2 cellular contexts compared by ENCODE assay signal in genomic region chr22:19143212-19143611, GRCh38.
TF ChIP-seq lines count a peak whose summit lies in the region.

No MANE protein-coding gene starts in this region.

TF ChIP-seq in SK-N-SH, 30 proteins besides CTCF, POLR2A, EP300 and RAD21 (continued from another document):
- TF ChIP-seq JUND (IDR thresholded peaks at IDR 0.05): no peak
- TF ChIP-seq TCF12 (IDR thresholded peaks at IDR 0.05): no peak
- TF ChIP-seq FOXJ3 (CRISPR knock-in tag; IDR thresholded peaks at IDR 0.05): no peak
- TF ChIP-seq, protein P1, sequence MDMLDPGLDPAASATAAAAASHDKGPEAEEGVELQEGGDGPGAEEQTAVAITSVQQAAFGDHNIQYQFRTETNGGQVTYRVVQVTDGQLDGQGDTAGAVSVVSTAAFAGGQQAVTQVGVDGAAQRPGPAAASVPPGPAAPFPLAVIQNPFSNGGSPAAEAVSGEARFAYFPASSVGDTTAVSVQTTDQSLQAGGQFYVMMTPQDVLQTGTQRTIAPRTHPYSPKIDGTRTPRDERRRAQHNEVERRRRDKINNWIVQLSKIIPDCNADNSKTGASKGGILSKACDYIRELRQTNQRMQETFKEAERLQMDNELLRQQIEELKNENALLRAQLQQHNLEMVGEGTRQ (IDR thresholded peaks at IDR 0.05; ENCODE audit: borderline replicate concordance, low read depth, low read length): no peak
- TF ChIP-seq CHD2 (IDR thresholded peaks at IDR 0.05; ENCODE audit: low read length, partially characterized antibody): no peak

TF ChIP-seq in SK-N-SH treated with all-trans-retinoic acid at 6 μM for 48 hours, 23 proteins besides CTCF, POLR2A, EP300 and RAD21 (continued from another document):
- TF ChIP-seq CREB5 (CRISPR knock-in tag; IDR thresholded peaks at IDR 0.05; ENCODE audit: low read depth) (no peak), ZFP30 (CRISPR knock-in tag; IDR thresholded peaks at IDR 0.05) (no peak), SNAI2 (CRISPR knock-in tag; IDR thresholded peaks at IDR 0.05) (no peak)
